ENCODE assay signal across 3 cellular contexts in the genomic region with DNA sequence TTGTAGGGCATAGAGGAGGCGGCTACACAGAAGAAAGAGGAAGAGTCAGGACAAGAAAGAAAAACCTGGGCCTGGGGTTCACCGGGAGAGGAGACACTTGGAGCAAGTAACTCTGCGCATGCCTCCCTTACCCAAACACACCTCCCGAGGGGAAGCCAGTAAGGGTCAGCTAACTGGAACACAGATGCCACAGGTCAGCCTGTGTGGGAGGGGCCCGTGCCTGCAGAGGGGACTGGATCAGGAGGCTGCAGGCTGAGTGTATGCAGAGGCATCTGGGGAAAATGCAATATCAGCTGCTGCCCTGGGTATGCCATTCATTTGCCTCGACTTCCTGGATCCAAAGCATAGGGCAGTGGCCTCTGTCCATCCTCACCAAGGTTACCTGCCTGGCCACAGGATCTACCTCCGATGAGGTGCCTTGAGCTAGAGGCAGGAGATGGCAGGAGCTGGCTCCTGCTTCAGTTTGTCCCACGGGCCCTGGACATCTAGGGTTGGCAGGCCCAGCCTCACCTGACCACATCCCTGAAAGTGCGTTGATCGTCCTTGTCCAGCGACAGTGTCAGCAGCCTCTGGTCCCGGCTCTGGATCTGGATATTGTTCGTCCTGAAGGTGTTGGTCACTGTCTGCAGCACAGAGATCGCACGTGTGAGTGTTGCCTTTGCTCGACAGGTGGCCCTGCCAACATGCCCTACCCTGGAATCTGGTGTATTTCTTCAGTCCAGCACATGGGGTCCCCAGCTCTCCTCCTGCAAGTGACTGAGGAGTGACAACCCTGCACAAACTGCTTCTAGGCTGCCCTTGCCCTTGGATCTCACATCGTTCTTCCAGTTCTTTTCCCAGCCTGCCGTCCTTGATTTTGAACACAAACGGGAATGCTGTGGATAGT.
TF ChIP-seq lines count a peak whose summit lies in the region.

No MANE protein-coding gene starts in this region.

TF ChIP-seq in SK-N-SH, 30 proteins besides CTCF, POLR2A, EP300 and RAD21:
- no peak for TF ChIP-seq GATA2 (CRISPR knock-in tag; IDR thresholded peaks at IDR 0.05)
- no peak for TF ChIP-seq GABPA (IDR thresholded peaks at IDR 0.05; ENCODE audit: low read depth)

TF ChIP-seq in SK-N-SH treated with all-trans-retinoic acid at 6 μM for 48 hours, 23 proteins besides CTCF, POLR2A, EP300 and RAD21:
- TF ChIP-seq BACH2 (CRISPR knock-in tag; IDR thresholded peaks at IDR 0.05; ENCODE audit: borderline replicate concordance) (no peak), ZFP3 (CRISPR knock-in tag; IDR thresholded peaks at IDR 0.05) (no peak)

TF ChIP-seq in WTC11, 78 proteins besides CTCF, POLR2A, EP300 and RAD21:
- no peak for TF ChIP-seq FOXP1 (CRISPR knock-in tag; IDR thresholded peaks at IDR 0.05; ENCODE audit: borderline replicate concordance)
- TF ChIP-seq, protein P1, sequence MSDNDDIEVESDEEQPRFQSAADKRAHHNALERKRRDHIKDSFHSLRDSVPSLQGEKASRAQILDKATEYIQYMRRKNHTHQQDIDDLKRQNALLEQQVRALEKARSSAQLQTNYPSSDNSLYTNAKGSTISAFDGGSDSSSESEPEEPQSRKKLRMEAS (CRISPR knock-in tag; IDR thresholded peaks at IDR 0.05): no peak
- TF ChIP-seq FOXP4 (CRISPR knock-in tag; IDR thresholded peaks at IDR 0.05): no peak
- TF ChIP-seq ZNF263 (CRISPR knock-in tag; IDR thresholded peaks at IDR 0.05; ENCODE audit: low read depth): no peak
- TF ChIP-seq, protein P2, sequence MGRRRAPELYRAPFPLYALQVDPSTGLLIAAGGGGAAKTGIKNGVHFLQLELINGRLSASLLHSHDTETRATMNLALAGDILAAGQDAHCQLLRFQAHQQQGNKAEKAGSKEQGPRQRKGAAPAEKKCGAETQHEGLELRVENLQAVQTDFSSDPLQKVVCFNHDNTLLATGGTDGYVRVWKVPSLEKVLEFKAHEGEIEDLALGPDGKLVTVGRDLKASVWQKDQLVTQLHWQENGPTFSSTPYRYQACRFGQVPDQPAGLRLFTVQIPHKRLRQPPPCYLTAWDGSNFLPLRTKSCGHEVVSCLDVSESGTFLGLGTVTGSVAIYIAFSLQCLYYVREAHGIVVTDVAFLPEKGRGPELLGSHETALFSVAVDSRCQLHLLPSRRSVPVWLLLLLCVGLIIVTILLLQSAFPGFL (CRISPR knock-in tag; IDR thresholded peaks at IDR 0.05; ENCODE audit: borderline replicate concordance): no peak
- TF ChIP-seq ETV6 (CRISPR knock-in tag; IDR thresholded peaks at IDR 0.05): no peak
- no peak for TF ChIP-seq RORB (CRISPR knock-in tag; IDR thresholded peaks at IDR 0.05)
- TF ChIP-seq ATF2 (CRISPR knock-in tag; IDR thresholded peaks at IDR 0.05; ENCODE audit: borderline replicate concordance, low read depth): no peak
- no peak for TF ChIP-seq TEAD1 (CRISPR knock-in tag; IDR thresholded peaks at IDR 0.05)
- no peak for TF ChIP-seq E2F5 (CRISPR knock-in tag; IDR thresholded peaks at IDR 0.05)
- no peak for TF ChIP-seq ZMAT4 (CRISPR knock-in tag; IDR thresholded peaks at IDR 0.05)
- TF ChIP-seq, protein P3, sequence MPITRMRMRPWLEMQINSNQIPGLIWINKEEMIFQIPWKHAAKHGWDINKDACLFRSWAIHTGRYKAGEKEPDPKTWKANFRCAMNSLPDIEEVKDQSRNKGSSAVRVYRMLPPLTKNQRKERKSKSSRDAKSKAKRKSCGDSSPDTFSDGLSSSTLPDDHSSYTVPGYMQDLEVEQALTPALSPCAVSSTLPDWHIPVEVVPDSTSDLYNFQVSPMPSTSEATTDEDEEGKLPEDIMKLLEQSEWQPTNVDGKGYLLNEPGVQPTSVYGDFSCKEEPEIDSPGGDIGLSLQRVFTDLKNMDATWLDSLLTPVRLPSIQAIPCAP (CRISPR knock-in tag; IDR thresholded peaks at IDR 0.05): no peak
